In the genomic region with DNA sequence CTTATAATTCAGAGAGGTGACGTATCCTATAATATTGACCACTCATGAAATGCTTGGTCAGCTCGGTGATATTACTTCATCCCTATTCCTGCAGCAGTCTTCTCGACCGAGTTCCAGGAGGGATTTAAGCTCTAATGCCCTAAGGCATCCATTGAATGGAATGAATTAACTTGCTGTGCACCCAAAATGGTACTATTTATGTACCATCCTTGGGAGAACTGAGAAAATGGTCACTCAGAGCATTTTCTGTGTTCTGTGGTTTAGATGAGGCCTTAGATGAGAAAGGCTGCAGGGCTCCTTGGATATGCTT, we compare ENCODE assay signal across 7 cellular contexts. TPM values are rescaled to one million over a fixed set of nuclear protein-coding genes. Genes with fewer than 3 reads are reported as not detected.
DNase-seq lines count a peak whose midpoint lies in the region; ATAC-seq and TF ChIP-seq lines count a peak whose summit lies in the region.

No MANE protein-coding gene starts in this region.

- H3K36me3 Mint-ChIP-seq in activated naive CD8-positive, alpha-beta T cell: peaks cover 3% of the 10 kb centered on the region

- H3K27ac ChIP-seq in HUES48 (ENCODE audit: low read depth, low read length) (peak overlapping the region; percentile 98), iPS-20b (ENCODE audit: low read length) (no peak overlapping the region), stomach (peak overlapping the region; percentile 97 to 99 (median 98))

- H3K9me3 Mint-ChIP-seq in activated naive CD8-positive, alpha-beta T cell (ENCODE audit: low read depth): no peaks in the 10 kb centered on the region

- H3K9ac ChIP-seq in HUES48 (ENCODE audit: low read depth, low read length) (peak overlapping the region; percentile 97), iPS-20b (ENCODE audit: low read depth, low read length) (peak overlapping the region; percentile 96)

- H3K27ac Mint-ChIP-seq in activated naive CD8-positive, alpha-beta T cell: peak overlapping the region; percentile 100

- H3K4me1 ChIP-seq in HUES48 (ENCODE audit: control insufficient read depth, insufficient read depth, low read length): peaks cover 10% of the 10 kb centered on the region; the same call in 1 of the 2 replicates
- H3K4me1 ChIP-seq in iPS-20b (ENCODE audit: insufficient read depth, low read length): peaks cover 18% of the 10 kb centered on the region
- H3K4me1 ChIP-seq in stomach: peaks cover 26 to 64% (median 46%) of the 10 kb centered on the region in 4 donors

- H3K27me3 ChIP-seq in HUES48 (ENCODE audit: control insufficient read depth, insufficient read depth, low read length) (no peaks in the 10 kb centered on the region), iPS-20b (ENCODE audit: insufficient read depth, low read length) (no peaks in the 10 kb centered on the region), stomach (no peaks in the 10 kb centered on the region)

- TF ChIP-seq EP300 in stomach (IDR thresholded peaks at IDR 0.05): no peak

- ATAC-seq in GM18498 (IDR thresholded peaks at IDR 0.05; ENCODE audit: unreplicated experiment) (no peak), left lobe of liver (no peak)

- no peak for TF ChIP-seq POLR2A in stomach (IDR thresholded peaks at IDR 0.05)

- H3K36me3 ChIP-seq in HUES48 (ENCODE audit: control insufficient read depth, insufficient read depth, low read length): peaks cover 8% of the 10 kb centered on the region
- H3K36me3 ChIP-seq in iPS-20b (ENCODE audit: insufficient read depth, low read depth, low read length): peaks cover 8% of the 10 kb centered on the region; the same call in 1 of the 2 replicates
- H3K36me3 ChIP-seq in stomach: peaks cover 0 to 9% (median 7%) of the 10 kb centered on the region in 4 donors

- no peaks in the 10 kb centered on the region for H3K9me3 ChIP-seq in HUES48 (ENCODE audit: control insufficient read depth, insufficient read depth, low read length)
- no peaks in the 10 kb centered on the region for H3K9me3 ChIP-seq in iPS-20b (ENCODE audit: insufficient read depth, low read depth, low read length)
- H3K9me3 ChIP-seq in stomach: no peaks in the 10 kb centered on the region

- DNase-seq in stomach (no peak), left lobe of liver (ENCODE audit: low spot score) (no peak)
- no peak for DNase-seq in stimulated activated CD4-positive, alpha-beta T cell treated with anti-CD3 and anti-CD28 coated beads, Interleukin-2, amount 100 ng/mL, for 24 hours

- peak overlapping the region; percentile 99 for H3K4me3 Mint-ChIP-seq in activated naive CD8-positive, alpha-beta T cell

- WGBS in stomach, 5 donors: 0 to 1% (median 0%) methylated on average over 4 of the region's 4 CpGs

- H3K4me3 ChIP-seq in HUES48 (ENCODE audit: low read depth, low read length) (peak overlapping the region; percentile 98), iPS-20b (ENCODE audit: low read length) (peak overlapping the region; percentile 92), stomach (peak overlapping the region; percentile 69 to 85 (median 79))

- intact Hi-C loops in stomach (cut with DNase I; ENCODE audit: low total_unique reads): no loop called here

- TF ChIP-seq CTCF in stomach (IDR thresholded peaks at IDR 0.05): no peak

- H3K27me3 Mint-ChIP-seq in activated naive CD8-positive, alpha-beta T cell: no peaks in the 10 kb centered on the region

- peaks cover 49% of the 10 kb centered on the region for H3K4me1 Mint-ChIP-seq in activated naive CD8-positive, alpha-beta T cell (ENCODE audit: low read depth)

RNA-seq across cellular contexts. Expression of a gene that starts 0.6 kb away (rescaled TPM):
- total RNA-seq in stomach (10 to 100 TPM in 4 of 5 donors, 1 to 10 TPM in 1; 7.6 to 74.5 (median 25.4) TPM), left lobe of liver (15.7 TPM)
- 10 to 100 TPM; 12.5 to 36.8 (median 31.9) TPM for polyA plus RNA-seq in stomach

RNA-seq across cellular contexts. Expression of a gene that starts 47.0 kb away (rescaled TPM):
- total RNA-seq in stomach (10 to 100 TPM; 49.6 to 70.6 (median 62.5) TPM), left lobe of liver (39.2 TPM)
- 100 to 1,000 TPM in 1 of 3 donors, 10 to 100 TPM in 2; 58.1 to 128 (median 63.1) TPM for polyA plus RNA-seq in stomach
